17 cellular contexts compared by ENCODE assay signal in genomic region chr2:18924905-18925691, GRCh38.
DNase-seq lines count a peak whose midpoint lies in the region; ATAC-seq, FAIRE-seq and TF ChIP-seq lines count a peak whose summit lies in the region.
"Had no signal": no experiment of that assay in that cellular context is flagged by ENCODE, and none has a peak within 500 bp of the region (broad histone marks: within the 10 kb centered on the region; RNA-seq: fewer than 3 reads in every experiment).

No MANE protein-coding gene starts in this region.

- TF ChIP-seq CTCF in AG09319 (IDR thresholded peaks at IDR 0.05; ENCODE audit: low read depth, low read length) = no peak

- ATAC-seq in GM21423 (IDR thresholded peaks at IDR 0.05; ENCODE audit: unreplicated experiment) (no peak), HG02763 (IDR thresholded peaks at IDR 0.05; ENCODE audit: unreplicated experiment) (no peak), GM19463 (IDR thresholded peaks at IDR 0.05; ENCODE audit: unreplicated experiment) (no peak)
- ATAC-seq: right lobe of liver had no signal

- peak; percentile 31 for FAIRE-seq in colon (lab: Jason Lieb, UNC)
- FAIRE-seq: frontal cortex had no signal

- peak; percentile 81 for DNase-seq in AG09319 (ENCODE audit: extremely low read depth, low read depth)
- DNase-seq in LHCN-M2 (ENCODE audit: low read depth) = peak; percentile 92
- peak; percentile 89 for DNase-seq in myocyte (ENCODE audit: low read depth)
- no peak for DNase-seq in HT-29 (ENCODE audit: low spot score)
- DNase-seq: activated naive CD4-positive, alpha-beta T cell treated with anti-CD3 and anti-CD28 coated beads, Interleukin-2, amount 50 U/mL, for 16 hours; CD4-positive, alpha-beta T cell; colonic mucosa; islet precursor cell; naive B cell; NCI-H2029; NK-92 treated with Interleukin-12 subunit alpha and Interleukin-12 subunit beta, amount 100 ng/mL, for 24 hours; right lobe of liver had no signal
